ENCODE assay signal across 1 cellular context in genomic region chr3:195909645-195910498, GRCh38.
TF ChIP-seq lines count a peak whose summit lies in the region.

No MANE protein-coding gene starts in this region.

TF ChIP-seq in HepG2, 621 proteins besides CTCF, POLR2A, EP300 and RAD21 (continued from another document):
- peak; percentile 53; the same call in 1 of the 2 replicates for TF ChIP-seq ARID4A (CRISPR knock-in tag; IDR thresholded peaks at IDR 0.05; ENCODE audit: borderline replicate concordance)
- peak; percentile 52 for TF ChIP-seq THAP11 (CRISPR knock-in tag; IDR thresholded peaks at IDR 0.05)
- TF ChIP-seq ZNF142 (CRISPR knock-in tag; IDR thresholded peaks at IDR 0.05): no peak
- TF ChIP-seq FOXC1 (CRISPR knock-in tag; IDR thresholded peaks at IDR 0.05; ENCODE audit: borderline replicate concordance): peak; percentile 47; the same call in 1 of the 2 replicates
